In the genomic region with DNA sequence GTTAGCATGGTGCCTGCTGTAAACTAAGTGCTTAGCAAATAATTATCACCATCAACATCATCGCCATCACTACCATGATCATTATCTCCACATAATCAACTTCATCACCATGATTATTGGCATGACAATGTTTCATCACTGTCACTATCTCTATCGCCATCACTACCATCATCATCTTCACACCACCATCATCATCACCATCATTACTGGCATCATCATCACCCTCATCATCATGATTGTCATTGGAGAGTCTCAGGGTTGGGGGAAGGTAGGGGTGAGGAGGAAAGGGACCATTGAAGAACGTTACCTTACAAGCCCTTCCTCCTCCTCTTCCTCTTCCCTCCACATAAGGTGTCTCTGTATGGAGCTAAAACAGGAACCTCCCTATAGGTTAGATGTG, we compare ENCODE assay signal across 39 cellular contexts. TPM values are rescaled to one million over a fixed set of nuclear protein-coding genes. Genes with fewer than 3 reads are reported as not detected.
"Had no signal": no experiment of that assay in that cellular context is flagged by ENCODE, and none has a peak within 500 bp of the region (broad histone marks: within the 10 kb centered on the region; RNA-seq: fewer than 3 reads in every experiment).

No MANE protein-coding gene starts in this region.

- H3K9me3 ChIP-seq: adrenal gland, body of pancreas, breast epithelium had no signal

- H3K4me1 ChIP-seq: adrenal gland, body of pancreas, breast epithelium had no signal

- DNase-seq: activated B cell treated with CpG ODN at 0.5 μM for 24 hours; activated CD4-positive, alpha-beta memory T cell treated with anti-CD3 and anti-CD28 coated beads for 36 hours; activated CD4-positive, alpha-beta T cell treated with anti-CD3 and anti-CD28 coated beads for 4 hours; activated CD4-positive, alpha-beta T cell treated with anti-CD3 and anti-CD28 coated beads, Interleukin-2, amount 10 ng/mL, durations not matched to agents 24 days and 14 days; activated CD4-positive, alpha-beta T cell treated with anti-CD3 and anti-CD28 coated beads, Interleukin-2, amount 50 U/mL, for 1 hour; activated CD4-positive, alpha-beta T cell treated with anti-CD3 and anti-CD28 coated beads, Interleukin-2, amount 50 U/mL, for 4 hours; activated CD4-positive, CD25-positive, alpha-beta regulatory T cell treated with anti-CD3 and anti-CD28 coated beads, Interleukin-2, amount 50 U/mL, for 72 hours; activated CD8-positive, alpha-beta memory T cell treated with anti-CD3 and anti-CD28 coated beads, Interleukin-2, amount 50 U/mL, for 4 hours; activated CD8-positive, alpha-beta T cell treated with anti-CD3 and anti-CD28 coated beads for 36 hours; activated effector memory CD4-positive, alpha-beta T cell treated with anti-CD3 and anti-CD28 coated beads, Interleukin-2, amount 50 U/mL, for 16 hours; activated gamma-delta T cell treated with Interleukin-2 at 50 U/mL for 16 hours; activated naive CD4-positive, alpha-beta T cell; activated naive CD4-positive, alpha-beta T cell treated with anti-CD3 and anti-CD28 coated beads for 36 hours; activated naive CD4-positive, alpha-beta T cell treated with anti-CD3 and anti-CD28 coated beads, Interleukin-2, amount 50 U/mL, for 16 hours; activated naive CD8-positive, alpha-beta T cell treated with anti-CD3 and anti-CD28 coated beads for 36 hours; activated T-cell treated with anti-CD3 and anti-CD28 coated beads for 4 hours; activated T-cell treated with anti-CD3 and anti-CD28 coated beads, Interleukin-2, amount 50 U/mL, for 1 hour; activated T-cell treated with anti-CD3 and anti-CD28 coated beads, Interleukin-2, amount 50 U/mL, for 4 hours; activated T-cell treated with anti-CD3 and anti-CD28 coated beads, Interleukin-2, amount 50 U/mL, for 72 hours; adrenal gland; amniotic stem cell; aorta; body of pancreas; brain microvascular endothelial cell; caudate nucleus; cerebellar nuclear complex; T-cell; T-helper 17 cell had no signal

- H3K36me3 ChIP-seq: adrenal gland, brain microvascular endothelial cell, breast epithelium, cardiac muscle cell had no signal

- FAIRE-seq: astrocyte, TTC549 had no signal

- H3K27ac ChIP-seq: adrenal gland, body of pancreas, brain microvascular endothelial cell, breast epithelium, cardiac muscle cell, VCaP had no signal

- H3K4me3 ChIP-seq: adrenal gland, body of pancreas, breast epithelium, cardiac muscle cell had no signal

- H3K27me3 ChIP-seq: adrenal gland, body of pancreas, brain microvascular endothelial cell, cardiac muscle cell had no signal

RNA-seq across cellular contexts. Expression of a gene that starts 54.9 kb away (rescaled TPM):
- total RNA-seq: activated B cell treated with CpG ODN at 0.5 μM for 24 hours; activated CD4-positive, alpha-beta memory T cell treated with anti-CD3 and anti-CD28 coated beads for 36 hours; activated CD4-positive, alpha-beta T cell treated with anti-CD3 and anti-CD28 coated beads, Interleukin-2, amount 10 ng/mL, durations not matched to agents 24 days and 14 days; activated CD8-positive, alpha-beta memory T cell treated with anti-CD3 and anti-CD28 coated beads for 36 hours; activated CD8-positive, alpha-beta T cell treated with anti-CD3 and anti-CD28 coated beads for 36 hours; activated naive CD4-positive, alpha-beta T cell treated with anti-CD3 and anti-CD28 coated beads for 36 hours; activated naive CD4-positive, alpha-beta T cell treated with anti-CD3 and anti-CD28 coated beads, Interleukin-2, amount 50 U/mL, for 72 hours; activated naive CD8-positive, alpha-beta T cell treated with anti-CD3 and anti-CD28 coated beads for 36 hours; activated T-cell treated with anti-CD3 and anti-CD28 coated beads, Interleukin-2, amount 50 U/mL, for 4 hours; activated T-cell treated with anti-CD3 and anti-CD28 coated beads, Interleukin-2, amount 50 U/mL, for 72 hours; activated T-helper 1 cell treated with anti-CD3 and anti-CD28 coated beads, Interleukin-12 subunit alpha, Interleukin-12 subunit beta, Interleukin-2, Interleukin-4 antibody, amounts not matched to agents 30 ng/mL and 10 ng/mL and 1 ng/mL, durations not matched to agents 14 hours and 24 hours and 36 hours; activated T-helper 17 cell treated with anti-CD3 and anti-CD28 coated beads, Interleukin-2, amount 50 U/mL, for 72 hours; adrenal gland; aorta; body of pancreas; breast epithelium; cardiac muscle cell; T-cell; T-helper 1 cell treated with Interleukin-12 subunit alpha and Interleukin-12 subunit beta and Interleukin-4 antibody, amounts not matched to agents 30 ng/mL and 1 ng/mL, for 36 hours; T-helper 17 cell; T-helper 2 cell treated with Interferon-gamma antibody and Interleukin-4, amounts not matched to agents 100 ng/mL and 5 ng/mL, for 36 hours had no signal
- polyA plus RNA-seq: adrenal gland, aorta, cardiac muscle cell had no signal
